Comparison of ENCODE assay signal across 18 cellular contexts in genomic region chr20:56383334-56383733, GRCh38. TPM values are rescaled to one million over a fixed set of nuclear protein-coding genes. Genes with fewer than 3 reads are reported as not detected.
DNase-seq lines count a peak whose midpoint lies in the region; ATAC-seq, FAIRE-seq and TF ChIP-seq lines count a peak whose summit lies in the region.
"Had no signal": no experiment of that assay in that cellular context is flagged by ENCODE, and none has a peak within 500 bp of the region (broad histone marks: within the 10 kb centered on the region; RNA-seq: fewer than 3 reads in every experiment).

No MANE protein-coding gene starts in this region.

- H3K4me1 ChIP-seq in HEK293 (ENCODE audit: control insufficient read depth, insufficient read depth, low read length) (no peaks in the 10 kb centered on the region), H1 (replicated peaks in 1 of 4; ENCODE audit: control insufficient read depth in 3 of 4, insufficient read depth in 4 of 4, low read length in 3 of 4) (no peaks in the 10 kb centered on the region; a peak in 1 of 7 replicates), osteoblast (ENCODE audit: insufficient read depth, low read length) (peaks cover 31% of the 10 kb centered on the region)
- H3K4me1 ChIP-seq: SJCRH30 had no signal

- H3K56ac ChIP-seq in H1 (replicated peaks; ENCODE audit: insufficient read length, low read depth, low read length): no peak overlapping the region

- TF ChIP-seq POLR2A in H1 (IDR thresholded peaks at IDR 0.05; ENCODE audit: control extremely low read depth in 1 of 2, low read depth in 2 of 2, low read length in 2 of 2): no peak

- peaks cover 38 to 95% of the 10 kb centered on the region in 2 experiments for H3K36me3 ChIP-seq in HEK293 (ENCODE audit: control insufficient read depth in 2 of 2, insufficient read depth in 1 of 2, low read length in 2 of 2)
- H3K36me3 ChIP-seq in H1 (ENCODE audit: control insufficient read depth in 2 of 4, insufficient read depth in 4 of 4, low read length in 3 of 4): peaks cover 17 to 73% (median 63%) of the 10 kb centered on the region in 4 experiments
- H3K36me3 ChIP-seq in osteoblast (ENCODE audit: insufficient read depth, low read length): peaks cover 38% of the 10 kb centered on the region

- H4K8ac ChIP-seq in H1 (ENCODE audit: extremely low read depth, insufficient read depth, low read length): 0 out of 2 replicates have a peak overlapping the region, but pooled peaks have one; percentile 3

- TF ChIP-seq CTCF in HEK293 (tag by site-specific recombination; IDR thresholded peaks at IDR 0.05): no peak
- no peak for TF ChIP-seq CTCF in RWPE1 (conservative IDR thresholded peaks at IDR 0.05; ENCODE audit: low read depth)
- TF ChIP-seq CTCF in H1 (IDR thresholded peaks at IDR 0.05; ENCODE audit: control extremely low read depth in 1 of 3, insufficient read depth in 1 of 3, low read depth in 1 of 3, low read length in 3 of 3): no peak
- TF ChIP-seq CTCF in osteoblast (IDR thresholded peaks at IDR 0.05; ENCODE audit: extremely low read depth, low read depth, low read length): no peak
- no peak for TF ChIP-seq CTCF in GM13976 (IDR thresholded peaks at IDR 0.05; ENCODE audit: borderline replicate concordance, control extremely low read depth, extremely low read depth, insufficient read depth, missing control alignments)

- H3K79me1 ChIP-seq in H1 (ENCODE audit: low read depth, low read length): peaks cover 5% of the 10 kb centered on the region; the same call in 1 of the 2 replicates

- H3K27me3 ChIP-seq in H1 (replicated peaks in 1 of 4; ENCODE audit: control insufficient read depth in 3 of 4, extremely low read depth in 1 of 4, insufficient read depth in 3 of 4, low read length in 3 of 4) (no peaks in the 10 kb centered on the region), osteoblast (ENCODE audit: insufficient read depth, low read length) (no peaks in the 10 kb centered on the region)
- H3K27me3 ChIP-seq: SJCRH30 had no signal

- no peak overlapping the region for H3K4me3 ChIP-seq in HEK293 (ENCODE audit: low read depth, low read length)
- H3K4me3 ChIP-seq in H1 (ENCODE audit: extremely low read depth in 1 of 4, insufficient read depth in 2 of 4, low read depth in 3 of 4, low read length in 4 of 4): no peak overlapping the region
- peak overlapping the region; percentile 50 for H3K4me3 ChIP-seq in osteoblast (ENCODE audit: insufficient read depth, low read length)
- H3K4me3 ChIP-seq: SJCRH30 had no signal

- no peak overlapping the region for H3K27ac Mint-ChIP-seq in stimulated activated naive CD8-positive, alpha-beta T cell treated with anti-CD3 and anti-CD28 coated beads, Interleukin-15, amount 100 ng/mL, for 72 hours

- H4K20me1 ChIP-seq in H1 (replicated peaks in 1 of 2; ENCODE audit: control insufficient read depth in 1 of 2, insufficient read depth in 2 of 2, low read length in 2 of 2): peaks cover 4 to 14% of the 10 kb centered on the region in 2 experiments
- H4K20me1 ChIP-seq in osteoblast (ENCODE audit: insufficient read depth, low read length): no peaks in the 10 kb centered on the region

- no peak overlapping the region for H2AFZ ChIP-seq in H1 (ENCODE audit: low read length)
- H2AFZ ChIP-seq in osteoblast (ENCODE audit: low read length): peak overlapping the region; percentile 89

- in situ Hi-C loops in GM13976 (cut with MboI; ENCODE audit: low sequenced_read_pairs, unreplicated experiment): no loop called here

- 84% methylated on average over 8 of the region's 8 CpGs; no CpG with 5 or more reads in 1 of the 2 experiments for WGBS in H1 (ENCODE audit: extremely low coverage in 1 of 2, insufficient coverage in 1 of 2, insufficient read length in 1 of 2, insufficient replicate concordance in 2 of 2, low coverage in 1 of 2, low lambda C conversion rate in 2 of 2, missing lambda C conversion rate in 1 of 2), 2 experiments

- no peak overlapping the region for H2BK5ac ChIP-seq in H1 (ENCODE audit: low read depth, low read length)

- H3K4me2 ChIP-seq in H1 (ENCODE audit: insufficient read depth in 1 of 2, low read depth in 2 of 2, low read length in 2 of 2) (no peak overlapping the region), osteoblast (ENCODE audit: insufficient read depth, low read length) (peak overlapping the region; percentile 63)

- no peak for ATAC-seq in GM21619 (IDR thresholded peaks at IDR 0.05; ENCODE audit: unreplicated experiment)
- ATAC-seq in stimulated activated naive CD8-positive, alpha-beta T cell treated with anti-CD3 and anti-CD28 coated beads, Interleukin-15, amount 100 ng/mL, for 72 hours: no peak
- ATAC-seq: PC-3 had no signal

- no peak for TF ChIP-seq RAD21 in H1 (IDR thresholded peaks at IDR 0.05 in 1 of 2, conservative IDR thresholded peaks at IDR 0.05 in 1 of 2; ENCODE audit: low read depth in 2 of 2, low read length in 2 of 2)

- CTCF ChIA-PET in HEK293 (lab: Yijun Ruan, JAX) (no interaction called here), RWPE1 (lab: Yijun Ruan, JAX) (no interaction called here), H1 (lab: Charles Lee; ENCODE audit: partially characterized antibody) (interaction anchor here (1.2 to 1.4 kb wide), 2 partner anchors 9 to 17 kb away, joined by 4 read pairs; partner anchors contain the start of genes AURKA and CSTF1)

- H3K27me3 Mint-ChIP-seq in stimulated activated naive CD8-positive, alpha-beta T cell treated with anti-CD3 and anti-CD28 coated beads, Interleukin-15, amount 100 ng/mL, for 72 hours: no peaks in the 10 kb centered on the region

- H3K9ac ChIP-seq in H1 (replicated peaks in 1 of 4; ENCODE audit: extremely low read depth in 1 of 4, low read depth in 3 of 4, low read length in 3 of 4): no peak overlapping the region

- no peaks in the 10 kb centered on the region for H3K23me2 ChIP-seq in H1 (ENCODE audit: low read depth, low read length)

- DNase-seq in RWPE1 (ENCODE audit: low spot score) (no peak), H1 (ENCODE audit: low read depth in 1 of 2, low spot score in 2 of 2) (no peak), osteoblast (ENCODE audit: insufficient read length, low spot score, missing footprints) (no peak), GM13976 (ENCODE audit: low spot score) (no peak)
- DNase-seq in stimulated activated naive CD8-positive, alpha-beta T cell treated with anti-CD3 and anti-CD28 coated beads, Interleukin-15, amount 100 ng/mL, for 72 hours: no peak
- DNase-seq: DMS 273 treated with DMSO at 0.1 percent for 48 hours, GF-D8, KBM-7, NCI-H1436, NCI-H2029, NCI-H2171, NCI-H446, PC-3 had no signal

- 0 out of 2 replicates have a peak overlapping the region, but pooled peaks have one; percentile 2 for H3K27ac ChIP-seq in HEK293 (ENCODE audit: extremely low read depth, low read depth, low read length)
- peak overlapping the region; percentile 37 for H3K27ac ChIP-seq in RWPE1
- no peak overlapping the region for H3K27ac ChIP-seq in H1 (ENCODE audit: low read depth, low read length)
- H3K27ac ChIP-seq in osteoblast (ENCODE audit: low read depth, low read length): peak overlapping the region; percentile 19
- H3K27ac ChIP-seq: C4-2B, SJCRH30 had no signal

- H3K4me1 Mint-ChIP-seq in stimulated activated naive CD8-positive, alpha-beta T cell treated with anti-CD3 and anti-CD28 coated beads, Interleukin-15, amount 100 ng/mL, for 72 hours: peaks cover 40% of the 10 kb centered on the region

- H3K18ac ChIP-seq in H1 (ENCODE audit: extremely low read depth, low read length): no peak overlapping the region

- H4K91ac ChIP-seq in H1 (replicated peaks; ENCODE audit: insufficient read length, low read length): no peak overlapping the region

- H3K4ac ChIP-seq in H1 (replicated peaks; ENCODE audit: insufficient read length, low read depth, low read length): no peak overlapping the region

- no peak overlapping the region for H4K5ac ChIP-seq in H1 (ENCODE audit: insufficient read length, low read depth, low read length)

- H2BK12ac ChIP-seq in H1 (ENCODE audit: low read depth, low read length): no peak overlapping the region

- H2BK20ac ChIP-seq in H1 (ENCODE audit: low read length): no peak overlapping the region

- H3K14ac ChIP-seq in H1 (ENCODE audit: insufficient read length): no peak overlapping the region

- peaks cover 0 to 66% of the 10 kb centered on the region in 2 experiments; a peak in 2 of 4 replicates for H3K79me2 ChIP-seq in H1 (ENCODE audit: control insufficient read depth in 1 of 2, insufficient read depth in 2 of 2, low read length in 2 of 2)
- peaks cover 72% of the 10 kb centered on the region for H3K79me2 ChIP-seq in osteoblast (ENCODE audit: insufficient read depth, low read length)

- no peak overlapping the region for H2BK120ac ChIP-seq in H1 (replicated peaks; ENCODE audit: low read depth, low read length)

- TF ChIP-seq EP300 in H1 (IDR thresholded peaks at IDR 0.05; ENCODE audit: borderline replicate concordance in 1 of 2, low read depth in 2 of 2, low read length in 2 of 2): no peak

- FAIRE-seq in H1 (lab: Jason Lieb, UNC): no peak
- FAIRE-seq: GM12892 had no signal

- no peaks in the 10 kb centered on the region for H3K9me3 Mint-ChIP-seq in stimulated activated naive CD8-positive, alpha-beta T cell treated with anti-CD3 and anti-CD28 coated beads, Interleukin-15, amount 100 ng/mL, for 72 hours

- POLR2A ChIA-PET in HEK293 (lab: Yijun Ruan, JAX): interaction anchor here (1.9 kb wide), 1 partner anchor 9 kb away, joined by 8 read pairs; the partner anchor contains the start of genes AURKA and CSTF1
- POLR2A ChIA-PET in RWPE1 (lab: Yijun Ruan, JAX; ENCODE audit: low non-redundant PET): interaction anchor here (0.6 to 1.3 kb wide), 2 partner anchors 8 kb away, joined by 3 to 8 read pairs; no protein-coding TSS in a partner anchor
- POLR2A ChIA-PET in H1 (lab: Charles Lee; ENCODE audit: partially characterized antibody): interaction anchor here (1.3 to 2.6 kb wide), 4 partner anchors 8 to 16 kb away, joined by 3 to 8 read pairs (median 4); partner anchors contain the start of genes AURKA and CSTF1

- H2AK5ac ChIP-seq in H1 (ENCODE audit: low read depth, low read length): no peak overlapping the region

- no peaks in the 10 kb centered on the region for H3K9me3 ChIP-seq in HEK293 (ENCODE audit: control insufficient read depth, insufficient read depth, low read depth, low read length)
- no peaks in the 10 kb centered on the region for H3K9me3 ChIP-seq in H1 (ENCODE audit: insufficient read depth in 2 of 2, low read depth in 1 of 2, low read length in 1 of 2)
- H3K9me3 ChIP-seq in osteoblast (ENCODE audit: low read depth, low read length): no peaks in the 10 kb centered on the region
- H3K9me3 ChIP-seq: SJCRH30 had no signal

- no peak overlapping the region for H3K23ac ChIP-seq in H1 (ENCODE audit: insufficient read length)

- no peak overlapping the region for H3K4me3 Mint-ChIP-seq in stimulated activated naive CD8-positive, alpha-beta T cell treated with anti-CD3 and anti-CD28 coated beads, Interleukin-15, amount 100 ng/mL, for 72 hours

- no peak overlapping the region for H2BK15ac ChIP-seq in H1 (ENCODE audit: low read length)

RNA-seq across cellular contexts. Expression of gene AURKA, which starts 8.7 kb away (rescaled TPM):
- 84.8 and 90.8 TPM in 2 replicates for total RNA-seq in H1 (2021; fragmentation: NEBNext Ultra II Directional; extraction: Animal tissue kit (Norgen Biotek cat#: 25700))
- 37.5 and 45.8 TPM in 2 replicates for polyA plus RNA-seq in H1 (2011; rRNA removed)
- polyA plus RNA-seq in H1 (2011; cell fraction: cytosol; rRNA removed): 58.8 TPM
- 25.7 TPM for polyA plus RNA-seq in H1 (2011; cell fraction: nucleus; rRNA removed)
- 50.7 to 74.2 TPM (median 56.9 TPM) in 4 replicates for polyA plus RNA-seq in H1 (2012, experiment 1 of 2)
- polyA plus RNA-seq in H1 (2012, experiment 2 of 2): 17.7 TPM
- polyA plus RNA-seq in H1 (2013, experiment 1 of 2): 69.7 TPM
- 71.0 TPM for polyA plus RNA-seq in H1 (2013, experiment 2 of 2)
- 50.4 and 52.9 TPM in 2 replicates for polyA minus RNA-seq in H1 (2011; rRNA and poly(A)+ RNA removed)
- polyA minus RNA-seq in H1 (2011; cell fraction: cytosol; rRNA and poly(A)+ RNA removed): 36.8 TPM
- 25.2 TPM for polyA minus RNA-seq in H1 (2011; cell fraction: nucleus; rRNA and poly(A)+ RNA removed)
- total RNA-seq in osteoblast: 4.7 and 8.0 TPM in 2 replicates

RNA-seq across cellular contexts. Expression of gene CSTF1, which starts 9.1 kb away (rescaled TPM):
- 56.4 and 59.4 TPM in 2 replicates for total RNA-seq in H1 (2021; fragmentation: NEBNext Ultra II Directional; extraction: Animal tissue kit (Norgen Biotek cat#: 25700))
- polyA plus RNA-seq in H1 (2011; rRNA removed): 78.8 and 83.5 TPM in 2 replicates
- 65.3 TPM for polyA plus RNA-seq in H1 (2011; cell fraction: cytosol; rRNA removed)
- polyA plus RNA-seq in H1 (2011; cell fraction: nucleus; rRNA removed): 62.6 TPM
- polyA plus RNA-seq in H1 (2012, experiment 1 of 2): 47.0 to 68.1 TPM (median 61.5 TPM) in 4 replicates
- 10.2 TPM for polyA plus RNA-seq in H1 (2012, experiment 2 of 2)
- 36.8 TPM for polyA plus RNA-seq in H1 (2013, experiment 1 of 2)
- polyA plus RNA-seq in H1 (2013, experiment 2 of 2): 34.7 TPM
- 191 and 211 TPM in 2 replicates for polyA minus RNA-seq in H1 (2011; rRNA and poly(A)+ RNA removed)
- 55.7 TPM for polyA minus RNA-seq in H1 (2011; cell fraction: cytosol; rRNA and poly(A)+ RNA removed)
- polyA minus RNA-seq in H1 (2011; cell fraction: nucleus; rRNA and poly(A)+ RNA removed): 60.1 TPM
- total RNA-seq in osteoblast: 25.0 and 26.8 TPM in 2 replicates

RNA-seq across cellular contexts. Expression of gene FAM210B, which starts 24.6 kb away (rescaled TPM):
- 15.0 and 15.1 TPM in 2 replicates for total RNA-seq in H1 (2021; fragmentation: NEBNext Ultra II Directional; extraction: Animal tissue kit (Norgen Biotek cat#: 25700))
- 7.5 and 9.4 TPM in 2 replicates for polyA plus RNA-seq in H1 (2011; rRNA removed)
- 10.8 TPM for polyA plus RNA-seq in H1 (2011; cell fraction: cytosol; rRNA removed)
- 9.0 TPM for polyA plus RNA-seq in H1 (2011; cell fraction: nucleus; rRNA removed)
- 10.0 to 13.5 TPM (median 11.2 TPM) in 4 replicates for polyA plus RNA-seq in H1 (2012, experiment 1 of 2)
- polyA plus RNA-seq in H1 (2012, experiment 2 of 2): 4.4 TPM
- polyA plus RNA-seq in H1 (2013, experiment 1 of 2): 23.0 TPM
- 25.0 TPM for polyA plus RNA-seq in H1 (2013, experiment 2 of 2)
- 8.2 and 10.5 TPM in 2 replicates for polyA minus RNA-seq in H1 (2011; rRNA and poly(A)+ RNA removed)
- polyA minus RNA-seq in H1 (2011; cell fraction: cytosol; rRNA and poly(A)+ RNA removed): 7.8 TPM
- polyA minus RNA-seq in H1 (2011; cell fraction: nucleus; rRNA and poly(A)+ RNA removed): 10.8 TPM
- total RNA-seq in osteoblast: 69.5 and 89.6 TPM in 2 replicates

RNA-seq across cellular contexts. Expression of gene CASS4, which starts 28.7 kb away (rescaled TPM):
- total RNA-seq in H1 (2021; fragmentation: NEBNext Ultra II Directional; extraction: Animal tissue kit (Norgen Biotek cat#: 25700)): not detected in 2 replicates
- not detected in 2 replicates for polyA plus RNA-seq in H1 (2011; rRNA removed)
- not detected for polyA plus RNA-seq in H1 (2011; cell fraction: cytosol; rRNA removed)
- not detected for polyA plus RNA-seq in H1 (2011; cell fraction: nucleus; rRNA removed)
- not detected in 4 replicates for polyA plus RNA-seq in H1 (2012, experiment 1 of 2)
- polyA plus RNA-seq in H1 (2012, experiment 2 of 2): not detected
- polyA plus RNA-seq in H1 (2013, experiment 1 of 2): 0.04 TPM
- 0.02 TPM for polyA plus RNA-seq in H1 (2013, experiment 2 of 2)
- polyA minus RNA-seq in H1 (2011; rRNA and poly(A)+ RNA removed): not detected in 2 replicates
- polyA minus RNA-seq in H1 (2011; cell fraction: cytosol; rRNA and poly(A)+ RNA removed): not detected
- not detected for polyA minus RNA-seq in H1 (2011; cell fraction: nucleus; rRNA and poly(A)+ RNA removed)
- total RNA-seq in osteoblast: under 0.01 TPM in 2 replicates
